Comparison of ENCODE assay signal across 1 cellular context in genomic region chr2:227856697-227857096, GRCh38.
TF ChIP-seq lines count a peak whose summit lies in the region.

No MANE protein-coding gene starts in this region.

TF ChIP-seq in HepG2, 621 proteins besides CTCF, POLR2A, EP300 and RAD21:
- peak; percentile 39; the same call in 1 of the 2 replicates for TF ChIP-seq HNF4G (IDR thresholded peaks at IDR 0.05; ENCODE audit: borderline replicate concordance, low read depth, low read length)
- no peak for TF ChIP-seq HNF4G (CRISPR knock-in tag; IDR thresholded peaks at IDR 0.05; ENCODE audit: borderline replicate concordance, low read depth)
- TF ChIP-seq ZNF281 (CRISPR knock-in tag; IDR thresholded peaks at IDR 0.05; ENCODE audit: borderline replicate concordance): peak; percentile 19; the same call in 1 of the 2 replicates
- TF ChIP-seq ASH2L (IDR thresholded peaks at IDR 0.05; ENCODE audit: insufficient read length, low read depth, low read length): no peak
- TF ChIP-seq ZNF563 (CRISPR knock-in tag; IDR thresholded peaks at IDR 0.05): no peak
- TF ChIP-seq ZNF644 (CRISPR knock-in tag; IDR thresholded peaks at IDR 0.05; ENCODE audit: low read depth): peak; percentile 65; the same call in 1 of the 2 replicates
- no peak for TF ChIP-seq GATA4 (IDR thresholded peaks at IDR 0.05; ENCODE audit: borderline replicate concordance, low read depth)
- TF ChIP-seq ZMYM4 (CRISPR knock-in tag; IDR thresholded peaks at IDR 0.05): 0 out of 2 replicates have a peak, but pooled peaks have one; percentile 29
- TF ChIP-seq CC2D1A (CRISPR knock-in tag; IDR thresholded peaks at IDR 0.05): no peak
- peak; percentile 56; the same call in 1 of the 2 replicates for TF ChIP-seq HNF4A (CRISPR knock-in tag; IDR thresholded peaks at IDR 0.05)
TF ChIP-seq in HepG2: peak in this region for 5.
